ENCODE assay signal across 14 cellular contexts in genomic region chr4:80393246-80393969, GRCh38. TPM values are rescaled to one million over a fixed set of nuclear protein-coding genes. Genes with fewer than 3 reads are reported as not detected.
DNase-seq lines count a peak whose midpoint lies in the region; ATAC-seq, FAIRE-seq and TF ChIP-seq lines count a peak whose summit lies in the region.
"Had no signal": no experiment of that assay in that cellular context is flagged by ENCODE, and none has a peak within 500 bp of the region (broad histone marks: within the 10 kb centered on the region; RNA-seq: fewer than 3 reads in every experiment).

No MANE protein-coding gene starts in this region.

- H3K4me1 ChIP-seq in GM12878 (ENCODE audit: control insufficient read depth, insufficient read depth, low read length) (no peaks in the 10 kb centered on the region; the same call in 1 of the 2 replicates), spleen (no peaks in the 10 kb centered on the region)
- H3K4me1 ChIP-seq: BE2C, left ventricle myocardium inferior, stomach had no signal

- no peaks in the 10 kb centered on the region for H3K36me3 Mint-ChIP-seq in activated naive CD4-positive, alpha-beta T cell treated with anti-CD3 and anti-CD28 coated beads for 36 hours (ENCODE audit: low read depth)

- SMC1A ChIA-PET in GM12878 (lab: Charles Lee; ENCODE audit: uncharacterized antibody, unreplicated experiment), result interaction anchor here (0.6 kb wide), 1 partner anchor 1313 kb away, joined by 3 read pairs; no protein-coding TSS in a partner anchor

- H3K27ac Mint-ChIP-seq in activated naive CD4-positive, alpha-beta T cell treated with anti-CD3 and anti-CD28 coated beads for 36 hours, result peak overlapping the region; percentile 72

- H3K27me3 Mint-ChIP-seq in activated naive CD4-positive, alpha-beta T cell treated with anti-CD3 and anti-CD28 coated beads for 36 hours (ENCODE audit: low read depth), result no peaks in the 10 kb centered on the region

- no peaks in the 10 kb centered on the region for H4K20me1 ChIP-seq in GM12878 (ENCODE audit: control insufficient read depth, insufficient read depth)

- TF ChIP-seq POLR2A in GM12878 (IDR thresholded peaks at IDR 0.05; ENCODE audit: low read depth, low read length) (no peak), spleen (IDR thresholded peaks at IDR 0.05) (no peak)

- RAD21 ChIA-PET in GM12878 (lab: Charles Lee; ENCODE audit: unreplicated experiment), result interaction anchor here (1.0 kb wide), 1 partner anchor 646 kb away, joined by 3 read pairs; no protein-coding TSS in a partner anchor

- no peak overlapping the region for H3K4me3 Mint-ChIP-seq in activated naive CD4-positive, alpha-beta T cell treated with anti-CD3 and anti-CD28 coated beads for 36 hours

- H3K27ac ChIP-seq in GM12878 (ENCODE audit: control insufficient read depth, insufficient read depth) (no peak overlapping the region), spleen (no peak overlapping the region)
- H3K27ac ChIP-seq: left ventricle myocardium inferior, stomach had no signal

- no peak overlapping the region for H3K4me3 ChIP-seq in GM12878
- H3K4me3 ChIP-seq in skeletal muscle cell (ENCODE audit: low read depth, low read length), result no peak overlapping the region
- H3K4me3 ChIP-seq in spleen, result no peak overlapping the region
- H3K4me3 ChIP-seq: left ventricle myocardium inferior, stomach had no signal

- POLR2A ChIA-PET in GM12878 (lab: Charles Lee), result no interaction called here

- no peaks in the 10 kb centered on the region for H3K27me3 ChIP-seq in GM12878 (replicated peaks in 1 of 2; ENCODE audit: control insufficient read depth in 2 of 2, insufficient read depth in 2 of 2, low read length in 1 of 2)
- H3K27me3 ChIP-seq in spleen (replicated peaks in 1 of 7), result no peaks in the 10 kb centered on the region
- H3K27me3 ChIP-seq: BE2C, stomach had no signal

- DNase-seq in activated naive CD4-positive, alpha-beta T cell treated with anti-CD3 and anti-CD28 coated beads for 36 hours, result peak; percentile 55
- DNase-seq in activated naive CD4-positive, alpha-beta T cell (lab: John Stamatoyannopoulos, UW), result no peak
- DNase-seq in GM12878 (ENCODE audit: low read depth, low spot score), result no peak
- DNase-seq in skeletal muscle cell (ENCODE audit: low read depth), result peak; percentile 36
- no peak for DNase-seq in spleen
- no peak for DNase-seq in NCI-H2081 (lab: John Stamatoyannopoulos, UW)
- no peak for DNase-seq in GM10266 (ENCODE audit: extremely low spot score)
- DNase-seq: activated CD8-positive, alpha-beta memory T cell treated with anti-CD3 and anti-CD28 coated beads for 24 hours; BE2C; left ventricle myocardium inferior; retina; stomach had no signal

- H3K79me2 ChIP-seq in GM12878 (ENCODE audit: control insufficient read depth, insufficient read depth, low read length), result no peaks in the 10 kb centered on the region

- CTCF ChIA-PET in activated naive CD4-positive, alpha-beta T cell treated with anti-CD3 and anti-CD28 coated beads for 36 hours (lab: Charles Lee), result interaction anchor here (1.7 kb wide), 1 partner anchor 31 kb away, joined by 4 read pairs; no protein-coding TSS in a partner anchor
- CTCF ChIA-PET in GM12878 (lab: Yijun Ruan, JAX), result no interaction called here

- TF ChIP-seq CTCF in GM12878 (IDR thresholded peaks at IDR 0.05 in 2 of 3, conservative IDR thresholded peaks at IDR 0.05 in 1 of 3; ENCODE audit: control insufficient read depth in 2 of 3, extremely low read depth in 1 of 3, insufficient read depth in 1 of 3, low read depth in 3 of 3, low read length in 3 of 3) (no peak), spleen (IDR thresholded peaks at IDR 0.05 in 8 of 11, conservative IDR thresholded peaks at IDR 0.05 in 3 of 11) (no peak), GM10266 (IDR thresholded peaks at IDR 0.05; ENCODE audit: control insufficient read depth, insufficient read depth, low read depth, missing control alignments) (no peak)

- H3K4me1 Mint-ChIP-seq in activated naive CD4-positive, alpha-beta T cell treated with anti-CD3 and anti-CD28 coated beads for 36 hours (ENCODE audit: low read depth), result peaks cover 8% of the 10 kb centered on the region

- in situ Hi-C loops in GM12878 (cut with MboI), result no loop called here

- TF ChIP-seq EP300 in GM12878 (IDR thresholded peaks at IDR 0.05; ENCODE audit: borderline replicate concordance in 1 of 2, control insufficient read depth in 1 of 2, low read depth in 2 of 2, low read length in 2 of 2), result no peak

- WGBS in GM12878 (ENCODE audit: insufficient coverage, insufficient replicate concordance, low lambda C conversion rate, missing lambda C conversion rate), result 17% methylated on average over 4 of the region's 4 CpGs
- 62 to 83% (median 73%) methylated on average over 4 of the region's 4 CpGs for WGBS in spleen, 5 donors

- H3K4me2 ChIP-seq in GM12878 (ENCODE audit: control insufficient read depth, insufficient read depth), result no peak overlapping the region

- FAIRE-seq in GM12878 (lab: Jason Lieb, UNC), result no peak

- ATAC-seq in HG03039 (IDR thresholded peaks at IDR 0.05; ENCODE audit: unreplicated experiment) (peak; percentile 62), GM12878 (peak; percentile 48; the same call in 2 of the 3 replicates)
- ATAC-seq: Right ventricle myocardium inferior had no signal

- H3K9me3 ChIP-seq in GM12878 (replicated peaks; ENCODE audit: control insufficient read depth, insufficient read depth, low read length), result peaks cover 4% of the 10 kb centered on the region; the same call in 2 of the 3 replicates
- no peaks in the 10 kb centered on the region for H3K9me3 ChIP-seq in spleen
- H3K9me3 ChIP-seq: BE2C, stomach had no signal

- no peak overlapping the region for H3K9ac ChIP-seq in GM12878 (ENCODE audit: control insufficient read depth, insufficient read depth, low read length)

- no peaks in the 10 kb centered on the region for H3K9me3 Mint-ChIP-seq in activated naive CD4-positive, alpha-beta T cell treated with anti-CD3 and anti-CD28 coated beads for 36 hours

- no TSS peak for BruUV-seq in GM12878 (replicated peaks; lab: Mats Ljungman, UMichigan)

- no peak for TF ChIP-seq RAD21 in GM12878 (IDR thresholded peaks at IDR 0.05; ENCODE audit: insufficient read depth, low read depth, low read length)

- intact Hi-C loops in activated naive CD4-positive, alpha-beta T cell treated with anti-CD3 and anti-CD28 coated beads for 36 hours (cut with micrococcal nuclease), result loop anchor here (1.0 kb wide), 2 partner anchors 30 to 147 kb away; no protein-coding TSS in a partner anchor
- intact Hi-C loops in GM12878 (cut with micrococcal nuclease; ENCODE audit: unreplicated experiment), result no loop called here
- intact Hi-C loops in spleen (cut with DNase I; ENCODE audit: low total_unique reads), result no loop called here

- no peak overlapping the region for H2AFZ ChIP-seq in GM12878 (ENCODE audit: control insufficient read depth, low read depth, low read length)

- no peaks in the 10 kb centered on the region for H3K36me3 ChIP-seq in GM12878 (ENCODE audit: control insufficient read depth in 2 of 2, insufficient read depth in 2 of 2, low read length in 1 of 2)
- no peaks in the 10 kb centered on the region for H3K36me3 ChIP-seq in spleen
- H3K36me3 ChIP-seq: BE2C, left ventricle myocardium inferior, stomach had no signal

TF ChIP-seq in GM12878, 131 proteins besides CTCF, POLR2A, EP300 and RAD21:
- no peak for TF ChIP-seq NR2C1 (IDR thresholded peaks at IDR 0.05)
- TF ChIP-seq RAD51 (IDR thresholded peaks at IDR 0.05), result 0 out of 2 replicates have a peak, but pooled peaks have one; percentile 28

RNA-seq across cellular contexts. Expression of gene CFAP299, which starts 57.9 kb away (rescaled TPM):
- total RNA-seq in activated naive CD4-positive, alpha-beta T cell treated with anti-CD3 and anti-CD28 coated beads for 36 hours, result not detected
- 0.15 and 0.34 TPM in 2 replicates for total RNA-seq in GM12878 (2013; cell fraction: nucleolus; rRNA removed)
- total RNA-seq in GM12878 (2014; rRNA removed), result 0.06 TPM in 1 of 2 replicates, not detected in the other
- total RNA-seq in GM12878 (2014; rRNA removed; fragmentation: Illumina TruSeq; extraction: Trizol), result not detected in 2 replicates
- not detected in 2 replicates for total RNA-seq in GM12878 (2021)
- not detected for polyA plus RNA-seq in GM12878 (2011; ENCODE audit: low read depth)
- polyA plus RNA-seq in GM12878 (2011; rRNA removed), result not detected in 2 replicates
- polyA plus RNA-seq in GM12878 (2011; cell fraction: cytosol; rRNA removed), result not detected in 2 replicates
- not detected in 2 replicates for polyA plus RNA-seq in GM12878 (2011; cell fraction: nucleus; rRNA removed)
- not detected in 2 replicates for polyA plus RNA-seq in GM12878 (2012)
- not detected in 2 replicates for polyA plus RNA-seq in GM12878 (2014; fragmentation: Illumina TruSeq; extraction: Trizol)
- polyA plus RNA-seq in GM12878 (2014; fragmentation: Nextera tagmentation; extraction: Ambion mirVana), result not detected
- polyA plus RNA-seq in GM12878 (2014; rRNA removed), result not detected in 2 replicates
- polyA plus RNA-seq in GM12878 (2016; fragmentation: Nextera tagmentation; extraction: Ambion mirVana), result under 1 TPM in 1 of 2 experiments, not detected in 1; 0.34 TPM
- polyA minus RNA-seq in GM12878 (2011; rRNA and poly(A)+ RNA removed), result 0.15 TPM in 1 of 2 replicates, not detected in the other
- polyA minus RNA-seq in GM12878 (2011; cell fraction: cytosol; rRNA and poly(A)+ RNA removed), result not detected in 2 replicates
- 0.12 and 0.67 TPM in 2 replicates for polyA minus RNA-seq in GM12878 (2011; cell fraction: nucleus; rRNA and poly(A)+ RNA removed)
- total RNA-seq in spleen, result not detected
- polyA plus RNA-seq in spleen, result under 1 TPM in 1 of 3 donors, not detected in 2; 0.11 TPM
- total RNA-seq: left ventricle myocardium inferior had no signal
- polyA plus RNA-seq: stomach had no signal

Comparison
In these comparisons a context has a peak if more than half of its experiments do, and no peak if none do; other contexts are left out.
1. DNase-seq: peak in activated naive CD4-positive, alpha-beta T cell treated with anti-CD3 and anti-CD28 coated beads for 36 hours (single experiment) and skeletal muscle cell (single experiment); none in activated naive CD4-positive, alpha-beta T cell (0 of 4), GM12878 (single experiment), spleen (single experiment), NCI-H2081 (0 of 2) and GM10266 (single experiment).